In the genomic region with DNA sequence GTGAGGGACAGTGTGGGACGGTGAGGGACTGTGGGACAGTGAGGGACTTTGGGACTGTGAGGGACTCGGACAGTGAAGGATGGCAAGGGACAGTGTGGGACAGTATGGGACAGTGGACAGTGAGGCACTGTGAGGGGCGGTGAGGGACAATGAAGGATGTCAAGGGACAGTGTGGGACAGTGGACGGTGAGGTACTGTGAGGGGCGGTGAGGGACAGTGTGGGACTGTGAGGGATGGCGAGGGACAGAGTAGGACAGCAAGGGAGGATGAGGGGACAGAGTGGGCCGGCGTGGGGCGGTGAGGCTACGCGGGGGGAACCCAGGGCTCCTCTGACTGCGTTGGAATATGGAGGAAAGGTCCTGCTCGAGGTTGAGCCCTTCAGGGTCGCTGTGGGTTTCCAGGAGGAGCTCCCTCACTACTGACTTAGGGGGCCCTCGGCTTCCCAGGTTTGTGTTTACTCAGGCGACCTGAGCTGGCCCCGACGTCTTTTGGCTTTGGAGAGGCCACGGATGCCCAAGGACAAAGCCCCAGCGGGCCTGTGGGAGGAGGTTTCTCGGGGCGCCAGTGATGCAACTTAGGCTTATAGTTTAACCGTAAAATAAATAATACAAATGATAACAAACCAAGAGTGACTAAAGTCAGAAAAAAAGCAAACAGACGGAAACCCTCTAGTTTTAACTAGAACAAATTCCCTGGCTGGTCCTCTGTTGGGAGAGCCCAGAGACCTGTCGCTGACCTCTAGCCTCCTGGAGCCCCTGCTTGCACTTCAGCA, we compare ENCODE assay signal across 1 cellular context.
A peak's percentile ranks its signal among the peaks of the same experiment; 100 is the strongest.
TF ChIP-seq lines count a peak whose summit lies in the region.

No MANE protein-coding gene starts in this region.

TF ChIP-seq in HEK293, 187 proteins besides CTCF, POLR2A, EP300 and RAD21 (continued from another document):
- TF ChIP-seq ELK4 (IDR thresholded peaks at IDR 0.05; ENCODE audit: borderline replicate concordance, low read depth, low read length) (no peak), ZNF157 (tag by site-specific recombination; IDR thresholded peaks at IDR 0.05) (no peak), ZBTB7A (tag by site-specific recombination; IDR thresholded peaks at IDR 0.05; ENCODE audit: low read depth) (peak; percentile 53; the same call in 1 of the 2 replicates), BCL11A (tag by site-specific recombination; IDR thresholded peaks at IDR 0.05; ENCODE audit: low read depth) (peak; percentile 58; the same call in 1 of the 2 replicates), ZNF645 (tag by site-specific recombination; IDR thresholded peaks at IDR 0.05) (peak; percentile 16; the same call in 1 of the 2 replicates), ZNF133 (tag by site-specific recombination; IDR thresholded peaks at IDR 0.05) (peak; percentile 53), ZNF37A (tag by site-specific recombination; IDR thresholded peaks at IDR 0.05) (no peak), ZNF600 (tag by site-specific recombination; IDR thresholded peaks at IDR 0.05) (peak; percentile 82), MYNN (tag by site-specific recombination; IDR thresholded peaks at IDR 0.05; ENCODE audit: borderline replicate concordance) (no peak), MZF1 (tag by site-specific recombination; IDR thresholded peaks at IDR 0.05; ENCODE audit: borderline replicate concordance) (no peak), ZNF169 (tag by site-specific recombination; IDR thresholded peaks at IDR 0.05) (0 out of 2 replicates have a peak, but pooled peaks have one; percentile 62), ZBTB48 (tag by site-specific recombination; IDR thresholded peaks at IDR 0.05) (peak; percentile 100)
- TF ChIP-seq, protein P1, sequence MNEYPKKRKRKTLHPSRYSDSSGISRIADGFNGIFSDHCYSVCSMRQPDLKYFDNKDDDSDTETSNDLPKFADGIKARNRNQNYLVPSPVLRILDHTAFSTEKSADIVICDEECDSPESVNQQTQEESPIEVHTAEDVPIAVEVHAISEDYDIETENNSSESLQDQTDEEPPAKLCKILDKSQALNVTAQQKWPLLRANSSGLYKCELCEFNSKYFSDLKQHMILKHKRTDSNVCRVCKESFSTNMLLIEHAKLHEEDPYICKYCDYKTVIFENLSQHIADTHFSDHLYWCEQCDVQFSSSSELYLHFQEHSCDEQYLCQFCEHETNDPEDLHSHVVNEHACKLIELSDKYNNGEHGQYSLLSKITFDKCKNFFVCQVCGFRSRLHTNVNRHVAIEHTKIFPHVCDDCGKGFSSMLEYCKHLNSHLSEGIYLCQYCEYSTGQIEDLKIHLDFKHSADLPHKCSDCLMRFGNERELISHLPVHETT (tag by site-specific recombination; IDR thresholded peaks at IDR 0.05): 0 out of 2 replicates have a peak, but pooled peaks have one; percentile 4
- TF ChIP-seq, protein P2, sequence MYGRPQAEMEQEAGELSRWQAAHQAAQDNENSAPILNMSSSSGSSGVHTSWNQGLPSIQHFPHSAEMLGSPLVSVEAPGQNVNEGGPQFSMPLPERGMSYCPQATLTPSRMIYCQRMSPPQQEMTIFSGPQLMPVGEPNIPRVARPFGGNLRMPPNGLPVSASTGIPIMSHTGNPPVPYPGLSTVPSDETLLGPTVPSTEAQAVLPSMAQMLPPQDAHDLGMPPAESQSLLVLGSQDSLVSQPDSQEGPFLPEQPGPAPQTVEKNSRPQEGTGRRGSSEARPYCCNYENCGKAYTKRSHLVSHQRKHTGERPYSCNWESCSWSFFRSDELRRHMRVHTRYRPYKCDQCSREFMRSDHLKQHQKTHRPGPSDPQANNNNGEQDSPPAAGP (tag by site-specific recombination; IDR thresholded peaks at IDR 0.05): 0 out of 2 replicates have a peak, but pooled peaks have one; percentile 14
- TF ChIP-seq, protein P3, sequence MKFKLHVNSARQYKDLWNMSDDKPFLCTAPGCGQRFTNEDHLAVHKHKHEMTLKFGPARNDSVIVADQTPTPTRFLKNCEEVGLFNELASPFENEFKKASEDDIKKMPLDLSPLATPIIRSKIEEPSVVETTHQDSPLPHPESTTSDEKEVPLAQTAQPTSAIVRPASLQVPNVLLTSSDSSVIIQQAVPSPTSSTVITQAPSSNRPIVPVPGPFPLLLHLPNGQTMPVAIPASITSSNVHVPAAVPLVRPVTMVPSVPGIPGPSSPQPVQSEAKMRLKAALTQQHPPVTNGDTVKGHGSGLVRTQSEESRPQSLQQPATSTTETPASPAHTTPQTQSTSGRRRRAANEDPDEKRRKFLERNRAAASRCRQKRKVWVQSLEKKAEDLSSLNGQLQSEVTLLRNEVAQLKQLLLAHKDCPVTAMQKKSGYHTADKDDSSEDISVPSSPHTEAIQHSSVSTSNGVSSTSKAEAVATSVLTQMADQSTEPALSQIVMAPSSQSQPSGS (tag by site-specific recombination; IDR thresholded peaks at IDR 0.05; ENCODE audit: low read depth): no peak
TF ChIP-seq in HEK293: peak in this region for 20.
